ENCODE assay signal across 8 cellular contexts in the genomic region with DNA sequence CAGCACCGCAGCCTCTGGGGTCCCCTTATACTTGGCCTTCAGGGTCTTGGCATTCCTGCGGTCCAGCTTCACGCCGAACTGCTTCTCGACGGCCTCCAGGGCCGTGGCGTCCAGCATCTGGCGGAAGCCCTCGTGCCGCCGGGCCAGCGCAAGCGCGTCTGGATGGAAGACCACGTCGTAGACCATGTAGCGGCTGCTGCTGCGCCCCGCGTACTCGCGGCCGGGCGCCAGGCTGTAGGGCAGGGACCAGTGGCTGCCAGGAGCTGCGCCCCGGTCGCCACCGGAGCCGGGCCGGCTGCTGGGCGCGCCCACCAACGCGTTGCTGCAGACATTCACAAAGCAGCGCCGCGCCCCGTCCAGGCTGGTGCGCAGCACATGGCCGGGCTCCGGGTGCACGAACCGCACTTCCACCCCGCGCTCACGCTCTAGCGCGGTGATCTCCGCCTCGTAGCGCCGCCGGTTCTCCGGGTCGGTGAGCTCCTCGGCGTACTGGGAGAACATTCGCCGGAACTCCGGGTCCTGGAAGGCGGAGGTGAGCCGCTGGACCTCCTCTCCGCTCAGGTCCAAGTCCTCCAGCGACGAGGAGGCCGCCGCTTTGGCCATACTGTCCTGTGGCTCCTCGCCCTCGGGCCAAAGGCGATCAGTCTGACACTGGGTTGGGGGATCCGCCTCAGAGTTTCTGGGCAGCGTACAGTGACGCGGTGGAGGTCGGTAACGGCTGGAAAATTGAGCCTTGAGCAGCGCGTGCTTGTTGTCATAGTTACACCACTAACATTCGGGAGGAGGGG. TPM values are rescaled to one million over a fixed set of nuclear protein-coding genes. Genes with fewer than 3 reads are reported as not detected.
DNase-seq lines count a peak whose midpoint lies in the region; ATAC-seq lines count a peak whose summit lies in the region.

A gene with protein sequence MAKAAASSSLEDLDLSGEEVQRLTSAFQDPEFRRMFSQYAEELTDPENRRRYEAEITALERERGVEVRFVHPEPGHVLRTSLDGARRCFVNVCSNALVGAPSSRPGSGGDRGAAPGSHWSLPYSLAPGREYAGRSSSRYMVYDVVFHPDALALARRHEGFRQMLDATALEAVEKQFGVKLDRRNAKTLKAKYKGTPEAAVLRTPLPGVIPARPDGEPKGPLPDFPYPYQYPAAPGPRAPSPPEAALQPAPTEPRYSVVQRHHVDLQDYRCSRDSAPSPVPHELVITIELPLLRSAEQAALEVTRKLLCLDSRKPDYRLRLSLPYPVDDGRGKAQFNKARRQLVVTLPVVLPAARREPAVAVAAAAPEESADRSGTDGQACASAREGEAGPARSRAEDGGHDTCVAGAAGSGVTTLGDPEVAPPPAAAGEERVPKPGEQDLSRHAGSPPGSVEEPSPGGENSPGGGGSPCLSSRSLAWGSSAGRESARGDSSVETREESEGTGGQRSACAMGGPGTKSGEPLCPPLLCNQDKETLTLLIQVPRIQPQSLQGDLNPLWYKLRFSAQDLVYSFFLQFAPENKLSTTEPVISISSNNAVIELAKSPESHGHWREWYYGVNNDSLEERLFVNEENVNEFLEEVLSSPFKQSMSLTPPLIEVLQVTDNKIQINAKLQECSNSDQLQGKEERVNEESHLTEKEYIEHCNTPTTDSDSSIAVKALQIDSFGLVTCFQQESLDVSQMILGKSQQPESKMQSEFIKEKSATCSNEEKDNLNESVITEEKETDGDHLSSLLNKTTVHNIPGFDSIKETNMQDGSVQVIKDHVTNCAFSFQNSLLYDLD (minus strand): TSS at position 698 of the 788 bp plus-strand sequence. CDS start 95 bp downstream, at position 603.

- peaks cover 15% of the 10 kb centered on the region for H3K36me3 ChIP-seq in neuron (ENCODE audit: insufficient read depth, low read length)

- H2AFZ ChIP-seq in neuron (ENCODE audit: low read depth, low read length) = peak within 1 kb of the TSS; percentile 33

- peak within 1 kb of the TSS; percentile 99 for H3K4me3 ChIP-seq in neuron (ENCODE audit: low read length)

- H3K9me3 ChIP-seq in neuron (ENCODE audit: low read length) = no peaks in the 10 kb centered on the region

- H3K27ac ChIP-seq in temporal lobe (ENCODE audit: low read depth, low read length) = peak within 1 kb of the TSS; percentile 89

- DNase-seq in DMS79 treated with DMSO at 0.1 percent for 48 hours (lab: John Stamatoyannopoulos, UW) (peak; percentile 69), RKO (ENCODE audit: low spot score) (peak; percentile 88), activated gamma-delta T cell (lab: John Stamatoyannopoulos, UW) (peak; percentile 55), fibroblast of the conjunctiva (ENCODE audit: low read depth) (peak; percentile 67)

- no peaks in the 10 kb centered on the region for H3K27me3 Mint-ChIP-seq in IgD-negative memory B cell

- peak within 1 kb of the TSS; percentile 96 to 100 (median 97) for H3K27ac Mint-ChIP-seq in IgD-negative memory B cell

- peaks cover 13% of the 10 kb centered on the region for H3K4me1 ChIP-seq in neuron (ENCODE audit: insufficient read depth, low read length)

- H3K4me1 Mint-ChIP-seq in IgD-negative memory B cell = peaks cover 30 to 36% (median 36%) of the 10 kb centered on the region in 3 donors

- H3K36me3 Mint-ChIP-seq in IgD-negative memory B cell = no peaks in the 10 kb centered on the region

- H3K27me3 ChIP-seq in neuron (ENCODE audit: insufficient read depth, low read length) = no peaks in the 10 kb centered on the region

- H3K9me3 Mint-ChIP-seq in IgD-negative memory B cell = no peaks in the 10 kb centered on the region

- ATAC-seq in GM21717 (IDR thresholded peaks at IDR 0.05; ENCODE audit: unreplicated experiment) = peak; percentile 31

- H3K4me3 Mint-ChIP-seq in IgD-negative memory B cell = peak within 1 kb of the TSS; percentile 94 to 98 (median 96)

RNA-seq across cellular contexts. Expression of the gene that starts here (rescaled TPM):
- polyA plus RNA-seq in IgD-negative memory B cell = 33.4 TPM
- total RNA-seq in temporal lobe = 13.0 TPM

Comparison
In these comparisons a context has a peak if more than half of its experiments do, and no peak if none do; other contexts are left out.
1. Peak in every context shown above with its lines: DNase-seq, ATAC-seq, H3K4me3 ChIP-seq and H3K27ac ChIP-seq.